22 cellular contexts compared by ENCODE assay signal in the genomic region with DNA sequence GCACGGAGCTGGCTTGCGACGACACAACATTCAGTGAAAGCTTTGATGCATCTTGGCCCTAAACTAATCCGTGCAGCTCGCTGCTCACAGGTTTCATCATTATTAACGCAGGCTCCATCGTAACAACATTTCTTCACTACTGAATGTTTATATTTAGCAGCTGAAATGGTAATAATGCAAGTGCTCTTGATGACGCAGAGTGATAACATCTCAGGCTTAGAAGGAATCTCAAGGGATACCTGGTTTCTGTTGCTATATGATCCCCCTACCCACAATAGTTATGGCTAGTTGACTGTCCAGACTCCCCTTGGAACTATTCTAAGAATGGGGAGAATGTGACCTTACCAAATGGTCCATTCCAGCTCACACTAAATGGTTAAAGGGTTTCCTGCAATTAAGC.
"Had no signal": no experiment of that assay in that cellular context is flagged by ENCODE, and none has a peak within 500 bp of the region (broad histone marks: within the 10 kb centered on the region; RNA-seq: fewer than 3 reads in every experiment).

No MANE protein-coding gene starts in this region.

- H3K4me1 Mint-ChIP-seq: activated naive CD4-positive, alpha-beta T cell treated with anti-CD3 and anti-CD28 coated beads, Interleukin-2, amount 50 U/mL, for 24 hours had no signal

- H3K27ac Mint-ChIP-seq: activated CD8-positive, alpha-beta T cell treated with anti-CD3 and anti-CD28 coated beads, Interleukin-2, amount 10 ng/mL, durations not matched to agents 7 days and 5 days; activated naive CD4-positive, alpha-beta T cell treated with anti-CD3 and anti-CD28 coated beads, Interleukin-2, amount 50 U/mL, for 24 hours; T-helper 1 cell treated with Interleukin-12 subunit alpha and Interleukin-12 subunit beta and Interleukin-4 antibody, amounts not matched to agents 30 μg/mL and 1 μg/mL, for 36 hours had no signal

- DNase-seq: activated CD4-positive, alpha-beta T cell treated with anti-CD3 and anti-CD28 coated beads for 48 hours; activated CD4-positive, alpha-beta T cell treated with anti-CD3 and anti-CD28 coated beads, Interleukin-2, amount 50 U/mL, for 4 hours; activated CD8-positive, alpha-beta memory T cell treated with anti-CD3 and anti-CD28 coated beads, Interleukin-2, amount 50 U/mL, for 48 hours; activated CD8-positive, alpha-beta T cell treated with anti-CD3 and anti-CD28 coated beads, Interleukin-2, amount 10 ng/mL, durations not matched to agents 7 days and 5 days; activated T-cell treated with anti-CD3 and anti-CD28 coated beads, Interleukin-2, amount 50 U/mL, for 1 hour; amniotic stem cell; NCI-H1092; NCI-H1417; NCI-H1930; NCI-H2107; NCI-H2171 treated with DMSO at 0.1 percent for 48 hours; NCI-H345; NCI-H510A; NCI-H526 treated with DMSO at 0.1 percent for 48 hours; NCI-H82; NK-92 treated with Interleukin-12 subunit alpha and Interleukin-12 subunit beta, amount 100 ng/mL, for 24 hours; Peyer's patch; SHP77 had no signal

- H3K4me3 ChIP-seq: Peyer's patch had no signal

- H3K4me3 Mint-ChIP-seq: activated CD8-positive, alpha-beta T cell treated with anti-CD3 and anti-CD28 coated beads, Interleukin-2, amount 10 ng/mL, durations not matched to agents 7 days and 5 days; activated naive CD4-positive, alpha-beta T cell treated with anti-CD3 and anti-CD28 coated beads, Interleukin-2, amount 50 U/mL, for 24 hours; T-helper 1 cell treated with Interleukin-12 subunit alpha and Interleukin-12 subunit beta and Interleukin-4 antibody, amounts not matched to agents 30 μg/mL and 1 μg/mL, for 36 hours had no signal

- H3K27me3 ChIP-seq: Peyer's patch had no signal

- H3K27ac ChIP-seq: KMS-11, Peyer's patch had no signal

- H3K36me3 Mint-ChIP-seq: activated naive CD4-positive, alpha-beta T cell treated with anti-CD3 and anti-CD28 coated beads, Interleukin-2, amount 50 U/mL, for 24 hours had no signal

- H3K27me3 Mint-ChIP-seq: activated naive CD4-positive, alpha-beta T cell treated with anti-CD3 and anti-CD28 coated beads, Interleukin-2, amount 50 U/mL, for 24 hours had no signal

- H3K9ac ChIP-seq: KMS-11 had no signal

- H3K9me3 Mint-ChIP-seq: activated naive CD4-positive, alpha-beta T cell treated with anti-CD3 and anti-CD28 coated beads, Interleukin-2, amount 50 U/mL, for 24 hours; T-helper 1 cell treated with Interleukin-12 subunit alpha and Interleukin-12 subunit beta and Interleukin-4 antibody, amounts not matched to agents 30 μg/mL and 1 μg/mL, for 36 hours had no signal

- H3K36me3 ChIP-seq: Peyer's patch had no signal

- H3K4me2 ChIP-seq: KMS-11 had no signal

- ATAC-seq: activated CD4-positive, CD25-positive, alpha-beta regulatory T cell treated with anti-CD3 and anti-CD28 coated beads, Interleukin-2, amount 50 U/mL, for 24 hours; activated CD8-positive, alpha-beta T cell treated with anti-CD3 and anti-CD28 coated beads, Interleukin-2, amount 10 ng/mL, durations not matched to agents 7 days and 5 days had no signal

- H3K4me1 ChIP-seq: Peyer's patch had no signal

- H3K9me3 ChIP-seq: Peyer's patch had no signal
